In the genomic region with DNA sequence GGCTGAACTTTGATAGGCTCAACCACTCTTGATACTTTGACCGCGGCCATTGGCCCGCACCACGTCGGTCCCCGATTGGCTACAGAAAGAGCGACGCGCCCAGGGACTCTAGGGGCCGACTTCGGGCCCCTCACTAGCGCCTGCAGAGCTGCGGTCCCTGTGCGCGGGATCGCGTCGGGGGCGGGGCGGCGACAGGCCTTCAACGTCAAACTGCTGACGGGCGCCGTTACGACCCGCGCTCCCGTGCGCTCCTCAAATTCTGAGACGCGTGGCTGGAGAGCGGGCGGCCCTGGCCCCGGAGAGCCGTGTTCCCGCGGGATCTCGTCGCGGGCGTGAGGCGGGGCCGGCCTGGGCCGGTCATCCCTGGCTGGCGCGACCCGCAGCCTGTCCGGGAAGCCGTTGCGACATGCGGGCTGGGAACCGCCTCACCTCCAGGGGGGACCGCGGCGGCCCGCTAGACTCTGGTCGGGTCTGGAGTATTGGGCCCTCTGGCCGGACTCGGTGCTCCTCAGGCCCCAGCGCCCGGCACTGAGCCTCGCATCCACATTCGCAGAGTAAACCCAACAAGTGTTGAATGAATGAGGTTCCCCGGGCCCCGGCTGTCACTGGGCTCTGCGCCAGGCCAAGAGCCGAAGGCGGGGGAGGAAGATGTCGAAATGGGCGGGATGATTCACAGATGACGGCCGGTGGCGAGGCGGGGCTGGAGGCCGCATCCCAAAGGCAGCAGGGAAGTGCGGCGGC, we compare ENCODE assay signal across 8 cellular contexts. TPM values are rescaled to one million over a fixed set of nuclear protein-coding genes. Genes with fewer than 3 reads are reported as not detected.
A peak's percentile ranks its signal among the peaks of the same experiment; 100 is the strongest.
DNase-seq lines count a peak whose midpoint lies in the region; ATAC-seq and TF ChIP-seq lines count a peak whose summit lies in the region.

No MANE protein-coding gene starts in this region.

- peaks cover 2% of the 10 kb centered on the region for H3K27me3 Mint-ChIP-seq in GM23338 (ENCODE audit: insufficient read depth, low read depth, poor library complexity)

- H3K4me1 ChIP-seq in DOHH2 (ENCODE audit: control insufficient read depth, low read length) (peaks cover 35% of the 10 kb centered on the region), GM23338 (ENCODE audit: insufficient read depth) (peaks cover 28% of the 10 kb centered on the region), foreskin keratinocyte (peaks cover 3% of the 10 kb centered on the region), neuron (ENCODE audit: insufficient read depth, low read length) (peaks cover 29% of the 10 kb centered on the region)

- H3K36me3 Mint-ChIP-seq in GM23338 (ENCODE audit: low read depth), result no peaks in the 10 kb centered on the region

- 0 out of 2 replicates have a peak, but pooled peaks cover 4% of the 10 kb centered on the region for H4K20me1 ChIP-seq in DOHH2 (ENCODE audit: control insufficient read depth, insufficient read depth, low read depth, low read length)
- H4K20me1 ChIP-seq in GM23338 (replicated peaks; ENCODE audit: insufficient read depth), result peaks cover 3% of the 10 kb centered on the region; the same call in 1 of the 2 replicates

- H3K9me2 ChIP-seq in DOHH2 (replicated peaks; ENCODE audit: control insufficient read depth, low read length) (no peaks in the 10 kb centered on the region), GM23338 (ENCODE audit: insufficient read depth) (no peaks in the 10 kb centered on the region)

- H3K4me1 Mint-ChIP-seq in GM23338, result peaks cover 22% of the 10 kb centered on the region

- H2AFZ ChIP-seq in GM23338 (peak overlapping the region; percentile 86), neuron (ENCODE audit: low read depth, low read length) (peak overlapping the region; percentile 74)

- H3F3A ChIP-seq in DOHH2 (ENCODE audit: control insufficient read depth, insufficient read depth) (peaks cover 8% of the 10 kb centered on the region), GM23338 (replicated peaks; ENCODE audit: low read depth) (0 out of 2 replicates have a peak, but pooled peaks cover 7% of the 10 kb centered on the region)

- DNase-seq in GM23338 (ENCODE audit: low spot score) (peak; percentile 100), LNCaP clone FGC (ENCODE audit: low read depth) (peak; percentile 31), SIG-M5 (lab: John Stamatoyannopoulos, UW) (peak; percentile 35), foreskin keratinocyte (peak; percentile 94 to 96), stromal cell of bone marrow (ENCODE audit: low read depth) (peak; percentile 90)
- DNase-seq in activated gamma-delta T cell treated with anti-CD3 and anti-CD28 coated beads, Interleukin-2, amount 50 U/mL, for 16 hours (ENCODE audit: low read depth), result peak; percentile 85

- peak overlapping the region; percentile 92 for H3K27ac Mint-ChIP-seq in GM23338

- H3K4me3 ChIP-seq in DOHH2 (ENCODE audit: low read length) (peak overlapping the region; percentile 86), GM23338 (peak overlapping the region; percentile 87), LNCaP clone FGC (ENCODE audit: low read depth, low read length) (peak overlapping the region; percentile 59), neuron (ENCODE audit: low read length) (peak overlapping the region; percentile 76)

- H3K79me2 ChIP-seq in DOHH2 (ENCODE audit: control insufficient read depth, low read length) (peaks cover 47% of the 10 kb centered on the region), GM23338 (replicated peaks; ENCODE audit: insufficient read depth) (peaks cover 30% of the 10 kb centered on the region)

- H3K9me3 ChIP-seq in DOHH2 (ENCODE audit: control insufficient read depth, insufficient read depth, low read length) (no peaks in the 10 kb centered on the region; the same call in 1 of the 2 replicates), neuron (ENCODE audit: low read length) (no peaks in the 10 kb centered on the region)

- H3K4me2 ChIP-seq in DOHH2 (ENCODE audit: low read length), result peak overlapping the region; percentile 79
- peak overlapping the region; percentile 92 for H3K4me2 ChIP-seq in GM23338

- H3K4me3 Mint-ChIP-seq in GM23338, result peak overlapping the region; percentile 83

- ATAC-seq in GM23338, result peak; percentile 94
- peak; percentile 85 for ATAC-seq in foreskin keratinocyte

- TF ChIP-seq CTCF in DOHH2 (IDR thresholded peaks at IDR 0.05; ENCODE audit: low read depth, low read length, poor library complexity, severe bottlenecking) (no peak), GM23338 (conservative IDR thresholded peaks at IDR 0.05; ENCODE audit: low read depth in 2 of 2) (no peak), LNCaP clone FGC (IDR thresholded peaks at IDR 0.05; ENCODE audit: control insufficient read depth, extremely low read depth, insufficient read depth) (no peak), foreskin keratinocyte (conservative IDR thresholded peaks at IDR 0.05) (peak; percentile 1)

- H3K27ac ChIP-seq in DOHH2 (ENCODE audit: low read depth, low read length), result peak overlapping the region; percentile 84
- peak overlapping the region; percentile 96 for H3K27ac ChIP-seq in GM23338 (ENCODE audit: low read depth)
- peak overlapping the region; percentile 98 for H3K27ac ChIP-seq in foreskin keratinocyte

- no peaks in the 10 kb centered on the region for H3K27me3 ChIP-seq in DOHH2 (ENCODE audit: control insufficient read depth, low read length)
- H3K27me3 ChIP-seq in GM23338 (ENCODE audit: insufficient read depth), result no peaks in the 10 kb centered on the region
- no peaks in the 10 kb centered on the region for H3K27me3 ChIP-seq in foreskin keratinocyte
- H3K27me3 ChIP-seq in neuron (ENCODE audit: insufficient read depth, low read length), result no peaks in the 10 kb centered on the region

- no peaks in the 10 kb centered on the region for H3K9me3 Mint-ChIP-seq in GM23338

- H3K36me3 ChIP-seq in DOHH2 (ENCODE audit: control insufficient read depth, low read length), result peaks cover 29% of the 10 kb centered on the region
- no peaks in the 10 kb centered on the region for H3K36me3 ChIP-seq in GM23338 (ENCODE audit: insufficient read depth)
- no peaks in the 10 kb centered on the region for H3K36me3 ChIP-seq in neuron (ENCODE audit: insufficient read depth, low read length)

TF ChIP-seq in GM23338, 12 proteins besides CTCF, POLR2A, EP300 and RAD21:
- TF ChIP-seq ZNF331 (CRISPR knock-in tag; IDR thresholded peaks at IDR 0.05; ENCODE audit: low read depth) (no peak), POLR2AphosphoS5 (IDR thresholded peaks at IDR 0.05; ENCODE audit: low read depth) (peak; percentile 71), CREB1 (CRISPR knock-in tag; IDR thresholded peaks at IDR 0.05; ENCODE audit: low read depth) (peak; percentile 64)

RNA-seq across cellular contexts. Expression of a gene that starts 0.6 kb away (rescaled TPM):
- 10.1 and 12.4 TPM in 2 replicates for total RNA-seq in GM23338 (2014; rRNA removed; shearing (Covaris generic))
- polyA plus RNA-seq in GM23338 (2016; fragmentation: Nextera tagmentation; extraction: Ambion mirVana) (15.5 and 16.4 TPM in 2 replicates), foreskin keratinocyte (42.1 and 44.4 TPM in 2 replicates)
- total RNA-seq in foreskin keratinocyte, result 30.1 and 36.2 TPM in 2 replicates

RNA-seq across cellular contexts. Expression of a gene that starts 38.4 kb away (rescaled TPM):
- total RNA-seq in GM23338 (2014; rRNA removed; shearing (Covaris generic)), result 11.8 and 12.6 TPM in 2 replicates
- polyA plus RNA-seq in GM23338 (2016; fragmentation: Nextera tagmentation; extraction: Ambion mirVana) (1.0 and 1.7 TPM in 2 replicates), foreskin keratinocyte (1.4 and 2.1 TPM in 2 replicates)
- total RNA-seq in foreskin keratinocyte, result 11.8 and 13.3 TPM in 2 replicates

Comparison
In these comparisons a context has a peak if more than half of its experiments do, and no peak if none do; other contexts are left out.
1. Peak in every context shown above with its lines: DNase-seq, ATAC-seq, H3K4me3 ChIP-seq and H3K27ac ChIP-seq.
2. DNase-seq: peak in every context shown above with its lines; median percentile 100 in GM23338; 95 in foreskin keratinocyte; 90 in stromal cell of bone marrow; 85 in activated gamma-delta T cell treated with anti-CD3 and anti-CD28 coated beads, Interleukin-2, amount 50 U/mL, for 16 hours; 35 in SIG-M5; 31 in LNCaP clone FGC.